In genomic region chr17:28481081-28481571, GRCh38 we compare ENCODE assay signal across 28 cellular contexts. TPM values are rescaled to one million over a fixed set of nuclear protein-coding genes. Genes with fewer than 3 reads are reported as not detected.
A peak's percentile ranks its signal among the peaks of the same experiment; 100 is the strongest.
DNase-seq lines count a peak whose midpoint lies in the region; ATAC-seq lines count a peak whose summit lies in the region.
"Had no signal": no experiment of that assay in that cellular context is flagged by ENCODE, and none has a peak within 500 bp of the region (broad histone marks: within the 10 kb centered on the region; RNA-seq: fewer than 3 reads in every experiment).

No MANE protein-coding gene starts in this region.

- peak overlapping the region; percentile 45 to 48 for H3K4me3 ChIP-seq in duodenal mucosa (ENCODE audit: low read depth in 1 of 2, low read length in 2 of 2)
- H3K4me3 ChIP-seq in thymus (ENCODE audit: low read length) = no peak overlapping the region
- H3K4me3 ChIP-seq: BLaER1 treated with 17β-estradiol and CSF1 and Interleukin-3, amounts not matched to agents 10 nM and 100 nM; gastroesophageal sphincter; hepatocyte; pancreas; SJSA1; skin epidermis had no signal

- H3K9ac ChIP-seq in duodenal mucosa (ENCODE audit: low read depth in 1 of 2, low read length in 2 of 2) = peak overlapping the region; percentile 61 to 62
- H3K9ac ChIP-seq: BLaER1 treated with 17β-estradiol and CSF1 and Interleukin-3, amounts not matched to agents 10 nM and 100 nM had no signal

- H3K27ac ChIP-seq in duodenal mucosa (ENCODE audit: low read depth, low read length) (peak overlapping the region; percentile 68), thymus (ENCODE audit: low read depth) (peak overlapping the region; percentile 60)
- H3K27ac ChIP-seq: 22Rv1; BLaER1 treated with 17β-estradiol and CSF1 and Interleukin-3, amounts not matched to agents 10 nM and 100 nM; gastroesophageal sphincter; hepatocyte; pancreas; RWPE1; SJSA1; skin epidermis had no signal

- H3K4me1 ChIP-seq in duodenal mucosa (ENCODE audit: control insufficient read depth in 1 of 2, insufficient read depth in 2 of 2, low read length in 2 of 2) = peaks cover 49 to 51% of the 10 kb centered on the region in 2 donors
- H3K4me1 ChIP-seq in thymus (ENCODE audit: control insufficient read depth, insufficient read depth, low read length) = no peaks in the 10 kb centered on the region
- H3K4me1 ChIP-seq: gastroesophageal sphincter, pancreas, SJSA1 had no signal

- ATAC-seq in HG03521 (IDR thresholded peaks at IDR 0.05; ENCODE audit: unreplicated experiment) (no peak), GM21526 (IDR thresholded peaks at IDR 0.05; ENCODE audit: low FRiP score, unreplicated experiment) (no peak)
- ATAC-seq: activated CD8-positive, alpha-beta T cell treated with anti-CD3 and anti-CD28 coated beads, Interleukin-2, amount 10 ng/mL, durations not matched to agents 7 days and 5 days; gastroesophageal sphincter; stimulated activated naive B cell treated with anti-CD40 and anti-IgM and Interleukin-4, amounts not matched to agents 10 μg/mL and 1 μg/mL and 100 μg/mL, for 72 hours had no signal

- DNase-seq in DMS153 (lab: John Stamatoyannopoulos, UW) (peak; percentile 11), DMS153 treated with DMSO at 0.1 percent for 48 hours (lab: John Stamatoyannopoulos, UW; ENCODE audit: unreplicated experiment) (no peak), NCI-H2107 treated with DMSO at 0.1 percent for 48 hours (lab: John Stamatoyannopoulos, UW; ENCODE audit: unreplicated experiment) (peak; percentile 70), NCI-H1436 (lab: John Stamatoyannopoulos, UW) (no peak)
- DNase-seq: activated CD4-positive, alpha-beta T cell treated with anti-CD3 and anti-CD28 coated beads for 4 hours; activated CD8-positive, alpha-beta T cell treated with anti-CD3 and anti-CD28 coated beads, Interleukin-2, amount 10 ng/mL, durations not matched to agents 7 days and 5 days; activated naive CD4-positive, alpha-beta T cell treated with anti-CD3 and anti-CD28 coated beads for 36 hours; NCI-H446; NCI-H82; retina; stimulated activated naive B cell treated with anti-CD40 and anti-IgM and Interleukin-4, amounts not matched to agents 10 μg/mL and 1 μg/mL and 100 μg/mL, for 72 hours; substantia nigra; T-helper 9 cell had no signal

- H3K27me3 ChIP-seq in duodenal mucosa (ENCODE audit: control insufficient read depth in 1 of 2, insufficient read depth in 2 of 2, low read length in 2 of 2) = no peaks in the 10 kb centered on the region
- H3K27me3 ChIP-seq in thymus (ENCODE audit: control insufficient read depth, insufficient read depth) = no peaks in the 10 kb centered on the region
- H3K27me3 ChIP-seq: BLaER1 treated with 17β-estradiol and CSF1 and Interleukin-3, amounts not matched to agents 10 nM and 100 nM; hepatocyte; pancreas had no signal

- H3K9me3 ChIP-seq in duodenal mucosa (ENCODE audit: control insufficient read depth in 1 of 2, low read length in 2 of 2) = no peaks in the 10 kb centered on the region
- H3K9me3 ChIP-seq in thymus (ENCODE audit: control insufficient read depth) = no peaks in the 10 kb centered on the region
- H3K9me3 ChIP-seq: BLaER1 treated with 17β-estradiol and CSF1 and Interleukin-3, amounts not matched to agents 10 nM and 100 nM; gastroesophageal sphincter; pancreas; SJSA1 had no signal

- WGBS in thymus = 92% methylated on average over 7 of the region's 7 CpGs

- peaks cover under 1 to 6% of the 10 kb centered on the region in 2 donors for H3K36me3 ChIP-seq in duodenal mucosa (ENCODE audit: control insufficient read depth in 1 of 2, insufficient read depth in 2 of 2, low read length in 2 of 2)
- no peaks in the 10 kb centered on the region for H3K36me3 ChIP-seq in thymus (ENCODE audit: control insufficient read depth, insufficient read depth)
- H3K36me3 ChIP-seq: BLaER1 treated with 17β-estradiol and CSF1 and Interleukin-3, amounts not matched to agents 10 nM and 100 nM; gastroesophageal sphincter; pancreas; SJSA1 had no signal

RNA-seq across cellular contexts. Expression of gene SLC13A2, which starts 7.7 kb away (rescaled TPM):
- polyA plus RNA-seq in thymus = 0.09 TPM
- polyA plus RNA-seq: endothelial cell of umbilical vein, fibroblast of lung, IgD-negative memory B cell had no signal

RNA-seq across cellular contexts. Expression of gene FOXN1, which starts 25.0 kb away (rescaled TPM):
- polyA plus RNA-seq in thymus = 6.5 TPM
- polyA plus RNA-seq: endothelial cell of umbilical vein, fibroblast of lung, IgD-negative memory B cell had no signal

Comparison
In these comparisons a context has a peak if more than half of its experiments do, and no peak if none do; other contexts are left out.
1. DNase-seq: peak in DMS153 (single experiment) and NCI-H2107 treated with DMSO at 0.1 percent for 48 hours (single experiment); none in DMS153 treated with DMSO at 0.1 percent for 48 hours (single experiment) and NCI-H1436 (single experiment).